ENCODE assay signal across 16 cellular contexts in the genomic region with DNA sequence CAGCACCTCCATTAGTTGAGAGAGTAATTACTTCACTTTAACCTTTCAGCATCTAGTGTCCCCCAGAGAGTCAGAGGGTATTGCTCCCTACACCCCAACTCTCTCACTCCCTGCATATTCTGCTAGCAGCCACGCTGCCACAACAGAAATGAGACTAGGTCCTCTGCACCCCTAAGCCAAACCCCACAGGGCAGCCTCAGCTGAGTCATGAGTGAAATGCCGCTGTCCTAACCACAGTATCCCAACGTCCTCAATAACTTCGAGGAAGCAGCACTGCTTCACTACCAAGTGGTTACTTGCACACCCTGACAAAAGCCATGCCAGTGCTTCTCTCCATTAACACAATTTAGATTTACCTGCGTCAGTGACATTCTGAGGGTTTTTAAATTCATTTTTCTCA. TPM values are rescaled to one million over a fixed set of nuclear protein-coding genes. Genes with fewer than 3 reads are reported as not detected.
DNase-seq lines count a peak whose midpoint lies in the region; ATAC-seq, FAIRE-seq and TF ChIP-seq lines count a peak whose summit lies in the region.
"Had no signal": no experiment of that assay in that cellular context is flagged by ENCODE, and none has a peak within 500 bp of the region (broad histone marks: within the 10 kb centered on the region; RNA-seq: fewer than 3 reads in every experiment).

No MANE protein-coding gene starts in this region.

- 50 to 67% methylated on average over 1 to 4 of the region's 5 CpGs for WGBS in gastroesophageal sphincter (ENCODE audit: low coverage in 1 of 2), 2 donors
- 69 to 70% methylated on average over 5 of the region's 5 CpGs for WGBS in aorta, 2 donors
- 58 to 63% (median 61%) methylated on average over 5 of the region's 5 CpGs for WGBS in small intestine, 3 donors

- TF ChIP-seq EP300 in gastroesophageal sphincter (IDR thresholded peaks at IDR 0.05): no peak

- H3K4me1 ChIP-seq in right atrium auricular region (no peaks in the 10 kb centered on the region), gastroesophageal sphincter (no peaks in the 10 kb centered on the region), aorta (ENCODE audit: control insufficient read depth in 1 of 2, insufficient read depth in 2 of 2, low read length in 2 of 2) (no peaks in the 10 kb centered on the region), small intestine (ENCODE audit: control insufficient read depth in 2 of 2, insufficient read depth in 1 of 2, low read depth in 1 of 2, low read length in 1 of 2) (peaks cover 3 to 8% of the 10 kb centered on the region in 2 donors)
- H3K4me1 ChIP-seq: A549, gastrocnemius medialis, SJSA1 had no signal

- H3K4me3 ChIP-seq in right atrium auricular region (no peak overlapping the region), gastroesophageal sphincter (no peak overlapping the region), aorta (ENCODE audit: low read length in 2 of 2) (no peak overlapping the region), small intestine (ENCODE audit: low read depth in 1 of 2, low read length in 2 of 2) (no peak overlapping the region)
- H3K4me3 ChIP-seq: A549, gastrocnemius medialis, SJSA1 had no signal

- TF ChIP-seq CTCF in right atrium auricular region (IDR thresholded peaks at IDR 0.05) (no peak), gastroesophageal sphincter (IDR thresholded peaks at IDR 0.05) (no peak)

- no peak for TF ChIP-seq POLR2A in gastroesophageal sphincter (IDR thresholded peaks at IDR 0.05)

- H3K9me3 ChIP-seq in right atrium auricular region (no peaks in the 10 kb centered on the region), gastroesophageal sphincter (no peaks in the 10 kb centered on the region), aorta (ENCODE audit: control insufficient read depth, low read length) (no peaks in the 10 kb centered on the region), small intestine (ENCODE audit: control insufficient read depth, low read depth) (no peaks in the 10 kb centered on the region)
- H3K9me3 ChIP-seq: A549, gastrocnemius medialis, SJSA1 had no signal

- intact Hi-C loops in Right ventricle myocardium superior (cut with DNase I): no loop called here
- intact Hi-C loops in aorta (cut with DNase I): no loop called here
- intact Hi-C loops in left colon (cut with DNase I, micrococcal nuclease): no loop called here

- DNase-seq in Right ventricle myocardium superior (no peak), right atrium auricular region (ENCODE audit: low spot score) (no peak), RPMI7951 (ENCODE audit: low read depth) (peak; percentile 48), aorta (no peak), small intestine (no peak), left colon (no peak)
- DNase-seq: activated CD8-positive, alpha-beta T cell treated with anti-CD3 and anti-CD28 coated beads for 36 hours; CD8-positive, alpha-beta memory T cell; gastrocnemius medialis; GF-D8; NCI-H2171 treated with DMSO at 0.1 percent for 48 hours had no signal

- ATAC-seq in Right ventricle myocardium superior (ENCODE audit: poor library complexity) (peak; percentile 56), gastroesophageal sphincter (peak; percentile 53), aorta (ENCODE audit: low FRiP score) (peak; percentile 38), HG02678 (IDR thresholded peaks at IDR 0.05; ENCODE audit: unreplicated experiment) (no peak), left colon (no peak)
- ATAC-seq: A549; activated CD8-positive, alpha-beta T cell treated with anti-CD3 and anti-CD28 coated beads for 36 hours; gastrocnemius medialis had no signal

- FAIRE-seq in small intestine (lab: Jason Lieb, UNC): no peak
- FAIRE-seq: A549 had no signal

- H3K27ac ChIP-seq in right atrium auricular region: no peak overlapping the region
- H3K27ac ChIP-seq in gastroesophageal sphincter: no peak overlapping the region
- no peak overlapping the region for H3K27ac ChIP-seq in aorta (ENCODE audit: low read depth in 1 of 2, low read length in 2 of 2)
- no peak overlapping the region for H3K27ac ChIP-seq in small intestine (ENCODE audit: low read depth in 1 of 2, low read length in 1 of 2)
- H3K27ac ChIP-seq: A549, gastrocnemius medialis, SJSA1 had no signal

- H3K36me3 ChIP-seq in right atrium auricular region: no peaks in the 10 kb centered on the region
- no peaks in the 10 kb centered on the region for H3K36me3 ChIP-seq in gastroesophageal sphincter
- no peaks in the 10 kb centered on the region for H3K36me3 ChIP-seq in aorta (ENCODE audit: control insufficient read depth in 1 of 2, insufficient read depth in 2 of 2, low read length in 1 of 2)
- no peaks in the 10 kb centered on the region for H3K36me3 ChIP-seq in small intestine (ENCODE audit: control insufficient read depth in 2 of 2, insufficient read depth in 2 of 2, low read length in 2 of 2)
- H3K36me3 ChIP-seq: gastrocnemius medialis, SJSA1 had no signal

- H3K27me3 ChIP-seq in right atrium auricular region: no peaks in the 10 kb centered on the region
- H3K27me3 ChIP-seq in gastroesophageal sphincter: peaks cover 3% of the 10 kb centered on the region
- H3K27me3 ChIP-seq in aorta (ENCODE audit: control insufficient read depth in 1 of 2, insufficient read depth in 2 of 2, low read length in 1 of 2): no peaks in the 10 kb centered on the region
- H3K27me3 ChIP-seq in small intestine (ENCODE audit: control insufficient read depth in 2 of 2, insufficient read depth in 2 of 2, low read length in 2 of 2): no peaks in the 10 kb centered on the region
- H3K27me3 ChIP-seq: gastrocnemius medialis had no signal

RNA-seq across cellular contexts. Expression of a gene that starts 6.9 kb away (rescaled TPM):
- total RNA-seq in Right ventricle myocardium superior: 39.9 TPM
- total RNA-seq in right atrium auricular region: 10 to 100 TPM; 10.8 to 35.4 TPM
- total RNA-seq in RPMI7951 (2014; rRNA removed; shearing (Covaris generic)): 0.10 and 0.72 TPM in 2 replicates
- total RNA-seq in gastroesophageal sphincter: 10 to 100 TPM in 3 of 4 donors, 1 to 10 TPM in 1; 7.6 to 74.3 (median 32.6) TPM
- 100 to 1,000 TPM in 1 of 2 donors, 10 to 100 TPM in 1; 38.7 to 180 TPM for total RNA-seq in aorta
- 100 to 1,000 TPM in 1 of 2 donors, 10 to 100 TPM in 1; 15.1 to 122 TPM for polyA plus RNA-seq in aorta
- 100 to 1,000 TPM in 2 of 3 donors, 10 to 100 TPM in 1; 69.6 to 836 (median 280) TPM for polyA plus RNA-seq in small intestine
- total RNA-seq in left colon: 10 to 100 TPM; 14.3 to 97.8 TPM
- total RNA-seq: activated CD8-positive, alpha-beta T cell treated with anti-CD3 and anti-CD28 coated beads for 36 hours; renal cortical epithelial cell; SJSA1 had no signal
- polyA plus RNA-seq: CD8-positive, alpha-beta memory T cell had no signal

RNA-seq across cellular contexts. Expression of a gene that starts 18.2 kb away (rescaled TPM):
- 10.3 TPM for total RNA-seq in Right ventricle myocardium superior
- 10 to 100 TPM in 1 of 2 donors, 1 to 10 TPM in 1; 8.5 to 12.9 TPM for total RNA-seq in right atrium auricular region
- total RNA-seq in RPMI7951 (2014; rRNA removed; shearing (Covaris generic)): 20.8 and 25.6 TPM in 2 replicates
- 10 to 100 TPM in 3 of 4 donors, 1 to 10 TPM in 1; 9.6 to 48.7 (median 16.6) TPM for total RNA-seq in gastroesophageal sphincter
- 10 to 100 TPM in 1 of 2 donors, 1 to 10 TPM in 1; 8.5 to 11.6 TPM for total RNA-seq in aorta
- polyA plus RNA-seq in aorta: 10 to 100 TPM; 11.6 to 12.5 TPM
- 10 to 100 TPM; 12.5 to 23.0 (median 15.7) TPM for polyA plus RNA-seq in small intestine
- total RNA-seq in left colon: 10 to 100 TPM in 1 of 2 donors, 1 to 10 TPM in 1; 7.3 to 11.6 TPM

Comparison
In these comparisons a context has a peak if more than half of its experiments do, and no peak if none do; other contexts are left out.
1. ATAC-seq: peak in Right ventricle myocardium superior (single experiment), gastroesophageal sphincter (single experiment) and aorta (single experiment); none in HG02678 (single experiment) and left colon (single experiment).